ENCODE assay signal across 8 cellular contexts in the genomic region with DNA sequence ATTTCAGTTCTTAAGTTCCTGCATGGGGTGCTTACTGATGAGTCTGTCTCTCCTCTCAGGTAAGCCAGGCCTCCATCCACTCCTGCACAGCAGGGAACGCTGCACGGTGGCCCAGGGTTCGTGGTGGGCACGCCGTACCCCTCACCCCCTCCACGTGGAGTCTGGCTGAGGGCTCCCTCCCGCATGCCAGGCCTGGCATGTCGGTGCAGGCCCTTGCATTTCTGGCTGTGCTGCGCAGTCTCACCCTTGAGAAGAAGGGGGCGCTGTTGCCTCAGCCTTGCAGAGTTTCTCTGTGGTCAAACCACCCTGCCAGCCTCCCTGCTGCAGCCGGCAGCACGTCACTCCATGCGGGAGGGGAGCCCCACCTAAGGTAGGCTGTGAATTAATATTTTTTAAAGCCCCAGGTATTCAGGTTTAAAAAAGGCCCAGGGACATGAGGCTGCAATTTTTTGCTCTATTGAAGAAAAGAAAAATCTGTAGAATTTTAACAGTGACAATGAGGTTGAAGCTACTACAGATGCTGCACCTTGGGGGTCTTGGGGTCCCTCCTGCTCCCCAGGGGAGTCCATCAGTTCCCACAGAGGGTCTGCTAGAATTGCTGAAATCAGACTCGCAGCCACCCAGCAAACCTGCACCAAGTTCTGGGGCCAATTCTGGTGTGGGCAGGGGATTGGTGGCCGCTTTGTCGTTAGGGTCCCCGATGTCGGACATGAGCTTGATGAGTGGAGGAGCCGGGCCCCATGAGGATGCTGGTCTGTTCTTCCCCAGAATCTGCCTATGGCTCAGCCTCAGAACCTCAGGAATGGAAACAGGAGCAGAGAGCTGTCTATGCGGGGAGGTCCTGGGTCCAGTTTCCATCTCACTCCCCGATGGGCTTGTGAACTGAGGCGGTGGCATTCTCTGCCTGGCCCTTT. TPM values are rescaled to one million over a fixed set of nuclear protein-coding genes. Genes with fewer than 3 reads are reported as not detected.
DNase-seq lines count a peak whose midpoint lies in the region; ATAC-seq lines count a peak whose summit lies in the region.

No MANE protein-coding gene starts in this region.

- H3K9me3 ChIP-seq in CD4-positive, alpha-beta memory T cell (ENCODE audit: control insufficient read depth in 1 of 2, low read length in 2 of 2): no peaks in the 10 kb centered on the region

- H3K4me1 ChIP-seq in CD4-positive, alpha-beta memory T cell (ENCODE audit: insufficient read depth, low read length): no peaks in the 10 kb centered on the region

- intact Hi-C loops in CD4-positive, alpha-beta memory T cell (cut with micrococcal nuclease): no loop called here

- peak; percentile 32 to 61 (median 49) for DNase-seq in CD4-positive, alpha-beta memory T cell
- DNase-seq in NCI-H460 (ENCODE audit: extremely low read depth, low read depth) (peak; percentile 83), memory B cell (ENCODE audit: low spot score in 2 of 2) (no peak)
- DNase-seq in activated CD4-positive, alpha-beta T cell treated with anti-CD3 and anti-CD28 coated beads, Interleukin-2, amount 50 U/mL, for 24 hours (ENCODE audit: low read depth in 1 of 2, low spot score in 1 of 2): peak; percentile 16 to 43
- DNase-seq in effector CD4-positive, alpha-beta T cell: peak; percentile 38
- peak; percentile 22 for DNase-seq in stimulated activated CD8-positive, alpha-beta memory T cell treated with anti-CD3 and anti-CD28 coated beads, Interleukin-12 subunit alpha, Interleukin-12 subunit beta, amount 100 ng/mL, for 4 hours (ENCODE audit: low read depth)

- no peak overlapping the region for H3K27ac Mint-ChIP-seq in CD4-positive, alpha-beta memory T cell
- no peak overlapping the region for H3K27ac Mint-ChIP-seq in memory B cell

- H3K4me3 Mint-ChIP-seq in CD4-positive, alpha-beta memory T cell: peak overlapping the region in 1 of 8 donors; percentile 43
- H3K4me3 Mint-ChIP-seq in memory B cell: no peak overlapping the region

- H3K36me3 Mint-ChIP-seq in CD4-positive, alpha-beta memory T cell: no peaks in the 10 kb centered on the region
- no peaks in the 10 kb centered on the region for H3K36me3 Mint-ChIP-seq in memory B cell

- peaks cover 0 to 3% (median under 1%) of the 10 kb centered on the region in 4 donors for H3K4me1 Mint-ChIP-seq in CD4-positive, alpha-beta memory T cell
- no peaks in the 10 kb centered on the region for H3K4me1 Mint-ChIP-seq in memory B cell

- POLR2A ChIA-PET in CD4-positive, alpha-beta memory T cell (lab: Charles Lee; ENCODE audit: partially characterized antibody): no interaction called here

- H3K27me3 ChIP-seq in CD4-positive, alpha-beta memory T cell (ENCODE audit: insufficient read depth, low read length): no peaks in the 10 kb centered on the region

- no peak overlapping the region for H3K4me3 ChIP-seq in CD4-positive, alpha-beta memory T cell (ENCODE audit: low read length in 2 of 2)

- peaks cover 0 to 2% of the 10 kb centered on the region in 2 donors for H3K27me3 Mint-ChIP-seq in CD4-positive, alpha-beta memory T cell
- H3K27me3 Mint-ChIP-seq in memory B cell: no peaks in the 10 kb centered on the region

- CTCF ChIA-PET in CD4-positive, alpha-beta memory T cell (lab: Charles Lee; ENCODE audit: partially characterized antibody): interaction anchor here (1.0 to 1.8 kb wide), 2 partner anchors 9 kb away, joined by 3 to 4 read pairs; no protein-coding TSS in a partner anchor

- ATAC-seq in GM19395 (IDR thresholded peaks at IDR 0.05; ENCODE audit: unreplicated experiment) (peak; percentile 88), HG03457 (IDR thresholded peaks at IDR 0.05; ENCODE audit: unreplicated experiment) (peak; percentile 80), memory B cell (ENCODE audit: low read depth) (peak; percentile 48)

- H3K27ac ChIP-seq in CD4-positive, alpha-beta memory T cell (ENCODE audit: low read depth, low read length): no peak overlapping the region

- H3K36me3 ChIP-seq in CD4-positive, alpha-beta memory T cell (ENCODE audit: insufficient read depth, low read length): no peaks in the 10 kb centered on the region

- H3K9me3 Mint-ChIP-seq in CD4-positive, alpha-beta memory T cell: no peaks in the 10 kb centered on the region
- no peaks in the 10 kb centered on the region for H3K9me3 Mint-ChIP-seq in memory B cell

RNA-seq across cellular contexts. Expression of a gene that starts 52.6 kb away (rescaled TPM):
- 10 to 100 TPM; 44.9 to 49.1 TPM for total RNA-seq in CD4-positive, alpha-beta memory T cell
- 1 to 10 TPM in 1 of 2 donors, under 1 TPM in 1; 0.55 to 1.8 TPM for polyA plus RNA-seq in CD4-positive, alpha-beta memory T cell
- 14.5 and 17.7 TPM in 2 replicates for total RNA-seq in NCI-H460 (2014; rRNA removed; shearing (Covaris generic))
- polyA plus RNA-seq in NCI-H460 (2014; cell fraction: nucleus; rRNA removed): 18.7 and 30.9 TPM in 2 replicates

Comparison
In these comparisons a context has a peak if more than half of its experiments do, and no peak if none do; other contexts are left out.
1. DNase-seq: peak in CD4-positive, alpha-beta memory T cell (5 of 5), NCI-H460 (single experiment), activated CD4-positive, alpha-beta T cell treated with anti-CD3 and anti-CD28 coated beads, Interleukin-2, amount 50 U/mL, for 24 hours (2 of 2), effector CD4-positive, alpha-beta T cell (single experiment) and stimulated activated CD8-positive, alpha-beta memory T cell treated with anti-CD3 and anti-CD28 coated beads, Interleukin-12 subunit alpha, Interleukin-12 subunit beta, amount 100 ng/mL, for 4 hours (single experiment); none in memory B cell (0 of 2).
2. Peak in every context shown above with its lines, with median percentiles within 50 percentile points of each other: ATAC-seq.